Comparison of ENCODE assay signal across 9 cellular contexts in the genomic region with DNA sequence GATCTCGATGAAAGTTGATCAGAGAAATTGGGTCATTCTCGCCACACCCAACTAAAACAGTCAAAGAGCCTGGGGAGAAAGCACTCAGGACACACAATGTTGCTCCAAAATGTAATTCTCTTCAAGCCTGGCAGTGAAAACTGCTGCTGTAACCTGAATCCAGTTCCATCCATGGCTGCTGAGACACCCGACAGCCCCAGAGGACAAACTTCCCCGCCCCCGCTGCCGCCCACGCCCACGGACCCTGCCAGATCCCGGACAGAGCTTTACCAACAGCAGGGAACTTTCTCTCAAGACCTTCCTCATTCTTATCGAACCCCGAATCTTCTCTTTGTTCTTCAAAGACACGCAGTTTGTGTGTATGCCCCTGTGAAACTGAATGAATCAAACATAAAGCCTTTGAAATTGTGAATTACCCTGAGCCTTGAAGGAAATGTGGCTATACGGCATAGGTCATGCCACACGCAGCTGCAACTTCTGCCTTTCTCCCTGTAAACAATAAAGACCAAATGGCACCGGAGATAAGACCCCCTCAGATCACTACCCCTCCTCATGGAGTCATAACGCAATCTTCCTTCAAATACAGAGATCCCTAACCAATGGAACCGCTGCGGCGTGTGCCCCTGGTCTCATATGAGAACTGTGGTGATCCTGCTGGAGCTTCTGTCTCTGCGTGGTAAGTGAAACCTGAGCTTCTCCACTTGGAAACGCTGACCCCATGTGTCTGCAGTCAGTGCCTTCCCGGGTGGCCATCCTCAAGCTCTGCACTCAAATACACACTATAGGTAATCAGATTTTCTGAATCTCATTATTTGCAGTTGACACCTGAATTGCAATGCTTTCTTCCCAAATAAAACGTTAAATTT. TPM values are rescaled to one million over a fixed set of nuclear protein-coding genes. Genes with fewer than 3 reads are reported as not detected.
DNase-seq lines count a peak whose midpoint lies in the region; ATAC-seq and TF ChIP-seq lines count a peak whose summit lies in the region.
"Had no signal": no experiment of that assay in that cellular context is flagged by ENCODE, and none has a peak within 500 bp of the region (broad histone marks: within the 10 kb centered on the region; RNA-seq: fewer than 3 reads in every experiment).

No MANE protein-coding gene starts in this region.

- peaks cover 38% of the 10 kb centered on the region for H3K27me3 Mint-ChIP-seq in activated CD8-positive, alpha-beta T cell treated with anti-CD3 and anti-CD28 coated beads for 36 hours

- POLR2A ChIA-PET in activated CD8-positive, alpha-beta T cell treated with anti-CD3 and anti-CD28 coated beads for 36 hours (lab: Charles Lee): no interaction called here

- H3K27me3 ChIP-seq in BLaER1 treated with 17β-estradiol and CSF1 and Interleukin-3, amounts not matched to agents 10 nM and 100 nM: peaks cover 37 to 59% (median 52%) of the 10 kb centered on the region in 11 experiments
- H3K27me3 ChIP-seq in gastroesophageal sphincter (peaks cover 31% of the 10 kb centered on the region), sigmoid colon (peaks cover 0 to 20% (median 5%) of the 10 kb centered on the region in 3 donors)

- TF ChIP-seq CTCF in activated CD8-positive, alpha-beta T cell treated with anti-CD3 and anti-CD28 coated beads for 36 hours (IDR thresholded peaks at IDR 0.05): no peak
- TF ChIP-seq CTCF in gastroesophageal sphincter (IDR thresholded peaks at IDR 0.05) (no peak), sigmoid colon (IDR thresholded peaks at IDR 0.05) (no peak)

- peak; percentile 31 for ATAC-seq in activated CD8-positive, alpha-beta T cell treated with anti-CD3 and anti-CD28 coated beads for 36 hours
- ATAC-seq in gastroesophageal sphincter (no peak), GM19395 (IDR thresholded peaks at IDR 0.05; ENCODE audit: unreplicated experiment) (no peak)

- H3K36me3 Mint-ChIP-seq in activated CD8-positive, alpha-beta T cell treated with anti-CD3 and anti-CD28 coated beads for 36 hours (ENCODE audit: low read depth): peaks cover 6% of the 10 kb centered on the region

- H3K9me3 Mint-ChIP-seq in activated CD8-positive, alpha-beta T cell treated with anti-CD3 and anti-CD28 coated beads for 36 hours: peaks cover 1% of the 10 kb centered on the region

- peaks cover 0 to 14% (median 5%) of the 10 kb centered on the region in 11 experiments; a peak in 9 of 22 replicates for H3K9me3 ChIP-seq in BLaER1 treated with 17β-estradiol and CSF1 and Interleukin-3, amounts not matched to agents 10 nM and 100 nM (replicated peaks in 1 of 11)
- H3K9me3 ChIP-seq in gastroesophageal sphincter: no peaks in the 10 kb centered on the region
- H3K9me3 ChIP-seq in sigmoid colon: no peaks in the 10 kb centered on the region

- TF ChIP-seq EP300 in gastroesophageal sphincter (IDR thresholded peaks at IDR 0.05) (no peak), sigmoid colon (IDR thresholded peaks at IDR 0.05) (no peak)

- peak overlapping the region; percentile 56 for H3K4me3 Mint-ChIP-seq in activated CD8-positive, alpha-beta T cell treated with anti-CD3 and anti-CD28 coated beads for 36 hours

- CTCF ChIA-PET in activated CD8-positive, alpha-beta T cell treated with anti-CD3 and anti-CD28 coated beads for 36 hours (lab: Charles Lee): no interaction called here

- no peaks in the 10 kb centered on the region for H3K36me3 ChIP-seq in BLaER1 treated with 17β-estradiol and CSF1 and Interleukin-3, amounts not matched to agents 10 nM and 100 nM
- H3K36me3 ChIP-seq in gastroesophageal sphincter (no peaks in the 10 kb centered on the region), sigmoid colon (no peaks in the 10 kb centered on the region)

- peaks cover 0 to under 1% (median 0%) of the 10 kb centered on the region in 11 experiments; a peak in 2 of 22 replicates for H4K20me1 ChIP-seq in BLaER1 treated with 17β-estradiol and CSF1 and Interleukin-3, amounts not matched to agents 10 nM and 100 nM

- intact Hi-C loops in activated CD8-positive, alpha-beta T cell treated with anti-CD3 and anti-CD28 coated beads for 36 hours (cut with micrococcal nuclease): no loop called here
- intact Hi-C loops in sigmoid colon (cut with DNase I): no loop called here

- H3K27ac ChIP-seq in BLaER1 treated with 17β-estradiol and CSF1 and Interleukin-3, amounts not matched to agents 10 nM and 100 nM: peak overlapping the region in 3 of 11 experiments; percentile 8 to 45 (median 14); a peak in 3 of 22 replicates
- H3K27ac ChIP-seq in gastroesophageal sphincter: peak overlapping the region in 3 of 4 donors; percentile 11 to 44 (median 23)
- peak overlapping the region in 1 of 4 donors; percentile 28 for H3K27ac ChIP-seq in sigmoid colon
- H3K27ac ChIP-seq: epithelial cell of prostate had no signal

- DNase-seq in HUDEP-2 (lab: John Stamatoyannopoulos, UW; ENCODE audit: unreplicated experiment in 76 of 76) (peak in 44 of 76 experiments; percentile 2 to 59 (median 34)), sigmoid colon (no peak), NCI-H2029 (lab: John Stamatoyannopoulos, UW) (no peak), cerebellum (ENCODE audit: low spot score) (no peak)
- DNase-seq in activated CD8-positive, alpha-beta T cell treated with anti-CD3 and anti-CD28 coated beads for 36 hours: peak; percentile 39

- H3K4me1 Mint-ChIP-seq in activated CD8-positive, alpha-beta T cell treated with anti-CD3 and anti-CD28 coated beads for 36 hours (ENCODE audit: low read depth): peaks cover 17% of the 10 kb centered on the region

- H3K4me1 ChIP-seq in BLaER1 treated with 17β-estradiol and CSF1 and Interleukin-3, amounts not matched to agents 10 nM and 100 nM: peaks cover 15 to 26% (median 20%) of the 10 kb centered on the region in 10 experiments
- H3K4me1 ChIP-seq in gastroesophageal sphincter (peaks cover 0 to 21% (median 6%) of the 10 kb centered on the region in 3 donors), sigmoid colon (peaks cover 0 to 13% (median 9%) of the 10 kb centered on the region in 4 donors)

- 8 to 11% methylated on average over 12 to 21 of the region's 23 CpGs for WGBS in gastroesophageal sphincter (ENCODE audit: low coverage in 1 of 2), 2 donors
- 9 to 10% methylated on average over 23 of the region's 23 CpGs for WGBS in sigmoid colon, 2 donors

- TF ChIP-seq POLR2A in gastroesophageal sphincter (IDR thresholded peaks at IDR 0.05) (no peak), sigmoid colon (IDR thresholded peaks at IDR 0.05) (no peak)

- H3K4me2 ChIP-seq in BLaER1 treated with 17β-estradiol and CSF1 and Interleukin-3, amounts not matched to agents 10 nM and 100 nM: peak overlapping the region; percentile 42 to 96 (median 67)

- peak overlapping the region in 7 of 10 experiments; percentile 15 to 49 (median 31); a peak in 11 of 20 replicates for H3K4me3 ChIP-seq in BLaER1 treated with 17β-estradiol and CSF1 and Interleukin-3, amounts not matched to agents 10 nM and 100 nM
- peak overlapping the region in 1 of 2 donors; percentile 33 for H3K4me3 ChIP-seq in gastroesophageal sphincter
- peak overlapping the region in 3 of 4 donors; percentile 18 to 28 (median 21) for H3K4me3 ChIP-seq in sigmoid colon

- no peak overlapping the region for H3K27ac Mint-ChIP-seq in activated CD8-positive, alpha-beta T cell treated with anti-CD3 and anti-CD28 coated beads for 36 hours

- H3K9ac ChIP-seq in BLaER1 treated with 17β-estradiol and CSF1 and Interleukin-3, amounts not matched to agents 10 nM and 100 nM: peak overlapping the region in 7 of 11 experiments; percentile 21 to 67 (median 43); a peak in 10 of 22 replicates

RNA-seq across cellular contexts. Expression of a gene that starts 4.8 kb away (rescaled TPM):
- total RNA-seq in activated CD8-positive, alpha-beta T cell treated with anti-CD3 and anti-CD28 coated beads for 36 hours: 10 to 100 TPM; 37.0 to 42.6 TPM
- total RNA-seq in gastroesophageal sphincter: 100 to 1,000 TPM in 3 of 4 donors, 10 to 100 TPM in 1; 97.9 to 151 (median 128) TPM
- 10 to 100 TPM; 77.3 to 91.0 (median 87.5) TPM for total RNA-seq in sigmoid colon
- 100 to 1,000 TPM in 1 of 3 donors, 10 to 100 TPM in 2; 20.4 to 125 (median 62.7) TPM for polyA plus RNA-seq in sigmoid colon
- total RNA-seq in cerebellum: 48.3 TPM

Comparison
In these comparisons a context has a peak if more than half of its experiments do, and no peak if none do; other contexts are left out.
1. DNase-seq: peak in HUDEP-2 (44 of 76) and activated CD8-positive, alpha-beta T cell treated with anti-CD3 and anti-CD28 coated beads for 36 hours (single experiment); none in sigmoid colon (single experiment), NCI-H2029 (single experiment) and cerebellum (single experiment).